In the genomic region with DNA sequence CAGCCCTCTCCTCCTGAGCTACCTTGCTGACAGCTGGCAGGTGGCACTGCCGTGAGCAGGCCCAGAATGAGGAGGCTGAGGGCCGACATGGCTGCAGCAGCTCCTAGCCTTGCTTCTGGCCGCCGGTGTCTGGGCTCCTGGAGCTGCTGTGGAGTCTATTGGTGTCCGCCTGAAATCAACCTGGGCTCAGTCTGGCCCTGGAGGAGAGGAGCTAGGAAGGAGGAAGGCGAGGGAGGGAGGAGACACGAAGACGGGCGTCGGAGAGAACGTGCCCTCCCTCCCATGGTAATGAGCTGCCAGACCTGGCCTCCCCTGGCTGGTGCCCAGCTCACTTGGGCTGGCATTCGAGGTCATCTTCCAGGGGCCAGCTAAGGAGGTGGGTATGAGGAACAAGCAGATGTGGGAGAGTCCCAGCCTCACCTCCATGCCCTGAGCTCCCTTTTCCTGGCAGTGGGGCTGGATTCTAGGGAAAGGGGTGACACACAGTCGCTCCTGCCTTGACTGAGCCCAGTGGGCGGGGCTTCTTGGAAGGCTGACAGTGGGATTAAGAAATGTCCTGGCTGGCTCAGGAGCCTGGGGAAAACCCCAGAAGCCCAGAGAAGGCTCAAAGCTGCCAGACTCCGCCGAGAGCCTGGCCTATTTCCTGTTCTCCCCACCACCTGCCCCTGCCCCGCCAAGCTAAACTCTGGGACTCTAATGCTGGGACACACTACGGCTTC, we compare ENCODE assay signal across 10 cellular contexts. TPM values are rescaled to one million over a fixed set of nuclear protein-coding genes. Genes with fewer than 3 reads are reported as not detected.
DNase-seq lines count a peak whose midpoint lies in the region; ATAC-seq and TF ChIP-seq lines count a peak whose summit lies in the region.
"Had no signal": no experiment of that assay in that cellular context is flagged by ENCODE, and none has a peak within 500 bp of the region (broad histone marks: within the 10 kb centered on the region; RNA-seq: fewer than 3 reads in every experiment).

A gene with protein sequence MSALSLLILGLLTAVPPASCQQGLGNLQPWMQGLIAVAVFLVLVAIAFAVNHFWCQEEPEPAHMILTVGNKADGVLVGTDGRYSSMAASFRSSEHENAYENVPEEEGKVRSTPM (minus strand): TSS at position 193 of the 719 bp plus-strand sequence. CDS start 104 bp downstream, at position 89.

- H3K4me3 ChIP-seq in IMR-90 (ENCODE audit: insufficient read depth, low read depth, low read length): no peak within 1 kb of the TSS
- H3K4me3 ChIP-seq: cardiac muscle cell had no signal

- in situ Hi-C loops in IMR-90 (cut with MboI; ENCODE audit: low sequenced_read_pairs): loop anchor here (10.0 kb wide), 1 partner anchor 525 kb away; no protein-coding TSS in a partner anchor

- no peak within 1 kb of the TSS for H4K5ac ChIP-seq in IMR-90 (ENCODE audit: low read depth, low read length)

- WGBS in IMR-90 (ENCODE audit: extremely low coverage in 2 of 2, insufficient read length in 1 of 2), 2 experiments: 20% methylated on average over 3 of the region's 18 CpGs; no CpG with 5 or more reads in 1 of the 2 experiments

- no peak within 1 kb of the TSS for H3K4me2 ChIP-seq in IMR-90 (ENCODE audit: low read depth, low read length)

- TF ChIP-seq RAD21 in IMR-90 (IDR thresholded peaks at IDR 0.05; ENCODE audit: low read length): no peak

- no peaks in the 10 kb centered on the region for H3K9me1 ChIP-seq in IMR-90 (ENCODE audit: insufficient read depth, low read length)

- H2BK5ac ChIP-seq in IMR-90 (ENCODE audit: low read depth, low read length, poor library complexity, severe bottlenecking): no peak within 1 kb of the TSS

- dilution Hi-C loops in IMR-90 (cut with HindIII; ENCODE audit: low sequenced_read_pairs, unreplicated experiment): no loop called here

- H3K4me1 ChIP-seq in IMR-90 (ENCODE audit: control insufficient read depth, insufficient read depth, low read length): peaks cover 2% of the 10 kb centered on the region; the same call in 1 of the 2 replicates

- DNase-seq in A172 (ENCODE audit: low spot score) (peak; percentile 76), IMR-90 (peak; percentile 67), erythroblast (lab: John Stamatoyannopoulos, UW) (peak in 1 of 2 experiments; percentile 62), mesothelial cell of epicardium (ENCODE audit: low spot score in 2 of 2, unreplicated experiment in 2 of 2) (peak in 1 of 2 experiments; percentile 39), pons (ENCODE audit: low spot score) (no peak)
- DNase-seq in NK-92 treated with Interleukin-12 subunit alpha and Interleukin-12 subunit beta, amount 100 ng/mL, for 24 hours (lab: John Stamatoyannopoulos, UW): no peak
- DNase-seq: DND-41 had no signal

- no peak within 1 kb of the TSS for H2BK15ac ChIP-seq in IMR-90 (ENCODE audit: low read depth, low read length)

- TF ChIP-seq CTCF in IMR-90 (conservative IDR thresholded peaks at IDR 0.05; ENCODE audit: low read depth, low read length) (no peak), mesothelial cell of epicardium (IDR thresholded peaks at IDR 0.05; ENCODE audit: unreplicated experiment) (no peak)

- H4K91ac ChIP-seq in IMR-90 (ENCODE audit: insufficient read depth, low read depth, low read length): no peak within 1 kb of the TSS; the same call in 1 of the 2 replicates

- POLR2A ChIA-PET in IMR-90 (lab: Charles Lee; ENCODE audit: unreplicated experiment): no interaction called here

- no peaks in the 10 kb centered on the region for H3K79me1 ChIP-seq in IMR-90 (ENCODE audit: low read depth in 1 of 2, low read length in 2 of 2)

- no peak within 1 kb of the TSS for H3K18ac ChIP-seq in IMR-90 (ENCODE audit: low read depth, low read length)

- no peak within 1 kb of the TSS; the same call in 1 of the 2 replicates for H2AK5ac ChIP-seq in IMR-90 (ENCODE audit: low read depth, low read length)

- H3K4me1 Mint-ChIP-seq in mesothelial cell of epicardium: peaks cover 22% of the 10 kb centered on the region

- peak; percentile 19 for ATAC-seq in IMR-90 (ENCODE audit: low read depth)
- no peak for ATAC-seq in HG02588 (IDR thresholded peaks at IDR 0.05; ENCODE audit: unreplicated experiment)
- no peak for ATAC-seq in GM21360 (IDR thresholded peaks at IDR 0.05; ENCODE audit: unreplicated experiment)

- no peak within 1 kb of the TSS for H3K23ac ChIP-seq in IMR-90 (ENCODE audit: low read depth, low read length)

- peaks cover 6% of the 10 kb centered on the region for H3K27me3 ChIP-seq in IMR-90 (ENCODE audit: control insufficient read depth, insufficient read depth, low read length)
- H3K27me3 ChIP-seq: cardiac muscle cell had no signal

- H3K36me3 Mint-ChIP-seq in mesothelial cell of epicardium: no peaks in the 10 kb centered on the region

- H3K9ac ChIP-seq in IMR-90 (ENCODE audit: low read depth, low read length): no peak within 1 kb of the TSS

- intact Hi-C loops in IMR-90 (cut with micrococcal nuclease): loop anchor here (5.0 kb wide), 5 partner anchors 122 to 537 kb away; a partner anchor contains a TSS

- H3K36me3 ChIP-seq in IMR-90 (ENCODE audit: control insufficient read depth, insufficient read depth, low read length): no peaks in the 10 kb centered on the region
- H3K36me3 ChIP-seq: cardiac muscle cell had no signal

- H3K4ac ChIP-seq in IMR-90 (ENCODE audit: low read depth, low read length): no peak within 1 kb of the TSS

- peak within 1 kb of the TSS; percentile 26 for H2AFZ ChIP-seq in IMR-90 (replicated peaks; ENCODE audit: low read length, poor library complexity)

- H2BK20ac ChIP-seq in IMR-90 (ENCODE audit: low read depth, low read length): no peak within 1 kb of the TSS

- H2BK120ac ChIP-seq in IMR-90 (ENCODE audit: low read depth, low read length): no peak within 1 kb of the TSS

- H3K27me3 Mint-ChIP-seq in mesothelial cell of epicardium (ENCODE audit: low read depth): peaks cover 19% of the 10 kb centered on the region

- H3K9me3 ChIP-seq in IMR-90 (ENCODE audit: control insufficient read depth, insufficient read depth, low read length): no peaks in the 10 kb centered on the region

- H3K27ac Mint-ChIP-seq in mesothelial cell of epicardium: peak within 1 kb of the TSS; percentile 30

- no peak for TF ChIP-seq POLR2A in IMR-90 (IDR thresholded peaks at IDR 0.05; ENCODE audit: low read depth, low read length)
- TF ChIP-seq POLR2A in erythroblast (IDR thresholded peaks at IDR 0.05; ENCODE audit: low read length): peak; percentile 38

- no peaks in the 10 kb centered on the region; the same call in 1 of the 2 replicates for H4K20me1 ChIP-seq in IMR-90 (ENCODE audit: insufficient read depth, low read length)

- CTCF ChIA-PET in IMR-90 (lab: Yijun Ruan, JAX): interaction anchor here (0.6 to 2.6 kb wide), 3 partner anchors 11 to 136 kb away, joined by 3 to 8 read pairs (median 3); no protein-coding TSS in a partner anchor

- H3K56ac ChIP-seq in IMR-90 (ENCODE audit: extremely low read depth, insufficient read depth, low read length): no peak within 1 kb of the TSS

- H4K8ac ChIP-seq in IMR-90 (ENCODE audit: low read depth in 2 of 2, low read length in 2 of 2): no peak within 1 kb of the TSS

- H3K9me3 Mint-ChIP-seq in mesothelial cell of epicardium: no peaks in the 10 kb centered on the region

- no peak within 1 kb of the TSS for H2AK9ac ChIP-seq in IMR-90 (replicated peaks; ENCODE audit: low read depth, low read length, poor library complexity)

- H3K27ac ChIP-seq in IMR-90 (ENCODE audit: insufficient read depth, low read length): no peak within 1 kb of the TSS
- H3K27ac ChIP-seq: cardiac muscle cell had no signal

- no TSS peak for BruUV-seq in IMR-90 (replicated peaks; lab: Mats Ljungman, UMichigan)

- no peak within 1 kb of the TSS for H3K14ac ChIP-seq in IMR-90 (replicated peaks; ENCODE audit: low read depth, low read length)

- no peak within 1 kb of the TSS for H3K4me3 Mint-ChIP-seq in mesothelial cell of epicardium

TF ChIP-seq in IMR-90, 13 proteins besides CTCF, POLR2A, EP300 and RAD21 (continues in another document):
- TF ChIP-seq, protein P1, sequence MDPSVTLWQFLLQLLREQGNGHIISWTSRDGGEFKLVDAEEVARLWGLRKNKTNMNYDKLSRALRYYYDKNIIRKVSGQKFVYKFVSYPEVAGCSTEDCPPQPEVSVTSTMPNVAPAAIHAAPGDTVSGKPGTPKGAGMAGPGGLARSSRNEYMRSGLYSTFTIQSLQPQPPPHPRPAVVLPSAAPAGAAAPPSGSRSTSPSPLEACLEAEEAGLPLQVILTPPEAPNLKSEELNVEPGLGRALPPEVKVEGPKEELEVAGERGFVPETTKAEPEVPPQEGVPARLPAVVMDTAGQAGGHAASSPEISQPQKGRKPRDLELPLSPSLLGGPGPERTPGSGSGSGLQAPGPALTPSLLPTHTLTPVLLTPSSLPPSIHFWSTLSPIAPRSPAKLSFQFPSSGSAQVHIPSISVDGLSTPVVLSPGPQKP (IDR thresholded peaks at IDR 0.05; ENCODE audit: borderline replicate concordance, low read depth, low read length): no peak
- TF ChIP-seq RCOR1 (IDR thresholded peaks at IDR 0.05; ENCODE audit: insufficient replicate concordance, low read length) (no peak), MXI1 (IDR thresholded peaks at IDR 0.05; ENCODE audit: borderline replicate concordance, low read depth, low read length) (no peak), BHLHE40 (IDR thresholded peaks at IDR 0.05; ENCODE audit: low read depth, low read length) (no peak), CEBPB (IDR thresholded peaks at IDR 0.05; ENCODE audit: low read depth, low read length) (peak; percentile 37; the same call in 1 of the 2 replicates), NFE2L2 (IDR thresholded peaks at IDR 0.05; ENCODE audit: low read depth, low read length) (no peak), MAZ (IDR thresholded peaks at IDR 0.05; ENCODE audit: borderline replicate concordance, low read depth, low read length) (peak; percentile 14; the same call in 1 of the 2 replicates), FOS (IDR thresholded peaks at IDR 0.05; ENCODE audit: low read depth, low read length) (no peak), RFX5 (IDR thresholded peaks at IDR 0.05; ENCODE audit: low read depth, low read length) (no peak), SMC3 (IDR thresholded peaks at IDR 0.05; ENCODE audit: low read depth, low read length) (no peak), MAFK (IDR thresholded peaks at IDR 0.05; ENCODE audit: low read depth, low read length) (no peak), CHD1 (IDR thresholded peaks at IDR 0.05; ENCODE audit: low read depth, low read length) (no peak)

RNA-seq across cellular contexts. Expression of the gene that starts here (rescaled TPM):
- 0.79 and 6.0 TPM in 2 replicates for total RNA-seq in A172 (2014; rRNA removed; shearing (Covaris generic))
- not detected in 2 replicates for total RNA-seq in IMR-90 (2012; rRNA removed)
- polyA plus RNA-seq in IMR-90 (2012; rRNA removed): not detected in 2 replicates
- not detected in 2 replicates for polyA plus RNA-seq in IMR-90 (2012; cell fraction: cytosol; rRNA removed)
- not detected in 2 replicates for polyA plus RNA-seq in IMR-90 (2012; cell fraction: nucleus; rRNA removed; ENCODE audit: low replicate concordance)
- not detected in 3 replicates for total RNA-seq in mesothelial cell of epicardium
- total RNA-seq: cardiac muscle cell had no signal
- polyA plus RNA-seq: cardiac muscle cell had no signal

Comparison
In these comparisons a context has a peak if more than half of its experiments do, and no peak if none do; other contexts are left out.
1. Peak in DNase-seq and ATAC-seq in IMR-90; RNA of the gene not detected or under 1 TPM.